12 cellular contexts compared by ENCODE assay signal in the genomic region with DNA sequence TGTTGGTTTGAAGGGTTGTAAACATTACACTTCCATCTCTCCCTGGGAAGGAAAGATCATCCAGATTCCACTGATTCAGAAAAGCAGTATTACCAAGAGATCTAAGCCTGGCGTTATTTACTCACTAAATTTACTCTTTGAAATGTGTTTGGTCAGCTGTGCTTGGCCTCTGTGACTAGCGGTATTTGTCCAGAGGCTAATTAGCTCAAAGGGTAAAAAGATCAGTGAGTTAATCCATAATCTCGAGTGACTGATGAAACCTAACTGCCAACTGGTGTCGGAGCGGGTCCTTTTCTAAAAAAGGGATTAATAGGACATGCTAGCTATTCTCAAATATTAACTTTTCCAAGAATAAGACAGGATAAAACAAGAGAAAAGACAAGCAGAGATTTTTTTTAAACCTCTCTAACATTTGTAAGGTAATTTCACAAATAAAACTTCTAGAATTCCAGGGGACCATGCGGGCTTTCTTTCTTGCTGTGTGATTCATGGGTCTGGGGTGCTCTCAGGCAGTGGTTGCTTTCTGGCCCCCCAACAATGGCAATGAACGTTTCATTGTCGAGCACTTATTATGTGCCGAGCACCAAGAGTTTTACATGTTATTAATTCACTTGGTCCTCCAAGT.
DNase-seq lines count a peak whose midpoint lies in the region; ATAC-seq and TF ChIP-seq lines count a peak whose summit lies in the region.
"Had no signal": no experiment of that assay in that cellular context is flagged by ENCODE, and none has a peak within 500 bp of the region (broad histone marks: within the 10 kb centered on the region; RNA-seq: fewer than 3 reads in every experiment).

No MANE protein-coding gene starts in this region.

- DNase-seq in CD14-positive monocyte (ENCODE audit: low spot score), result no peak
- peak; percentile 87 for DNase-seq in NCI-H1092 treated with DMSO at 0.1 percent for 48 hours (lab: John Stamatoyannopoulos, UW)
- no peak for DNase-seq in mucosa of descending colon
- no peak for DNase-seq in NCI-H2107 treated with DMSO at 0.1 percent for 48 hours (lab: John Stamatoyannopoulos, UW; ENCODE audit: unreplicated experiment)
- DNase-seq: cerebellar nuclear complex; H9; stimulated activated CD4-positive, alpha-beta T cell treated with anti-CD3 and anti-CD28 coated beads, Interleukin-12 subunit alpha, Interleukin-12 subunit beta, amount 100 ng/mL, for 4 hours; SW 1271 had no signal

- H3K4me1 Mint-ChIP-seq in CD14-positive monocyte, result peaks cover 45% of the 10 kb centered on the region

- H3K27me3 Mint-ChIP-seq in CD14-positive monocyte (ENCODE audit: low read depth in 3 of 3), result no peaks in the 10 kb centered on the region

- H3K4me3 Mint-ChIP-seq in CD14-positive monocyte, result peak overlapping the region in 1 of 2 donors; percentile 30
- H3K4me3 Mint-ChIP-seq: H9 had no signal

- H3K36me3 Mint-ChIP-seq in CD14-positive monocyte, result peaks cover 11 to 25% of the 10 kb centered on the region in 2 donors

- H3K36me3 ChIP-seq in mucosa of descending colon (ENCODE audit: low read depth), result no peaks in the 10 kb centered on the region

- H3K9me3 Mint-ChIP-seq in CD14-positive monocyte, result peaks cover 0 to 4% (median 0%) of the 10 kb centered on the region in 7 donors

- intact Hi-C loops in CD14-positive monocyte (cut with micrococcal nuclease) (no loop called here), mucosa of descending colon (cut with DNase I, micrococcal nuclease) (no loop called here)

- no peak overlapping the region for H3K4me3 ChIP-seq in mucosa of descending colon

- TF ChIP-seq CTCF in CD14-positive monocyte (IDR thresholded peaks at IDR 0.05) (no peak), VCaP (conservative IDR thresholded peaks at IDR 0.05) (no peak), mucosa of descending colon (IDR thresholded peaks at IDR 0.05) (no peak)

- no peaks in the 10 kb centered on the region for H3K4me1 ChIP-seq in mucosa of descending colon (ENCODE audit: low read depth)

- peak overlapping the region in 5 of 7 donors; percentile 14 to 82 (median 61) for H3K27ac Mint-ChIP-seq in CD14-positive monocyte
- H3K27ac Mint-ChIP-seq: H9 had no signal

- ATAC-seq in mucosa of descending colon (peak; percentile 80), HG02870 (IDR thresholded peaks at IDR 0.05; ENCODE audit: unreplicated experiment) (no peak), HG03097 (IDR thresholded peaks at IDR 0.05; ENCODE audit: low FRiP score, unreplicated experiment) (no peak), GM19351 (IDR thresholded peaks at IDR 0.05; ENCODE audit: unreplicated experiment) (no peak)

- no peaks in the 10 kb centered on the region for H3K9me3 ChIP-seq in mucosa of descending colon

- H3K27ac ChIP-seq in VCaP, result peak overlapping the region; percentile 63
